8 cellular contexts compared by ENCODE assay signal in genomic region chrX:154019061-154019621, GRCh38. TPM values are rescaled to one million over a fixed set of nuclear protein-coding genes. Genes with fewer than 3 reads are reported as not detected.
DNase-seq lines count a peak whose midpoint lies in the region; ATAC-seq and TF ChIP-seq lines count a peak whose summit lies in the region.

No MANE protein-coding gene starts in this region.

- peaks cover 32% of the 10 kb centered on the region for H3K79me2 ChIP-seq in ACC112 (ENCODE audit: control insufficient read depth, insufficient read depth, low read length, unreplicated experiment)

- H3K27ac ChIP-seq in ACC112 (ENCODE audit: low read depth, low read length) = peak overlapping the region; percentile 80

- no peaks in the 10 kb centered on the region for H3K27me3 Mint-ChIP-seq in effector memory CD8-positive, alpha-beta T cell
- H3K27me3 Mint-ChIP-seq in neural crest cell (ENCODE audit: low read depth) = peaks cover 2% of the 10 kb centered on the region

- H3K9me3 Mint-ChIP-seq in effector memory CD8-positive, alpha-beta T cell = no peaks in the 10 kb centered on the region
- H3K9me3 Mint-ChIP-seq in neural crest cell = no peaks in the 10 kb centered on the region

- no peaks in the 10 kb centered on the region for H3K27me3 ChIP-seq in ACC112 (ENCODE audit: insufficient read depth, low read length)

- no peak overlapping the region for H2AFZ ChIP-seq in ACC112 (ENCODE audit: low read length, unreplicated experiment)

- peak overlapping the region; percentile 90 for H3K4me3 ChIP-seq in ACC112 (ENCODE audit: low read depth, low read length)

- H3K36me3 Mint-ChIP-seq in effector memory CD8-positive, alpha-beta T cell (ENCODE audit: insufficient read depth) = peaks cover 49% of the 10 kb centered on the region
- peaks cover 4% of the 10 kb centered on the region for H3K36me3 Mint-ChIP-seq in neural crest cell (ENCODE audit: low read depth)

- H3K27ac Mint-ChIP-seq in effector memory CD8-positive, alpha-beta T cell = peak overlapping the region; percentile 91 to 94
- H3K27ac Mint-ChIP-seq in neural crest cell (ENCODE audit: unreplicated experiment) = peak overlapping the region; percentile 92

- H3K4me3 Mint-ChIP-seq in effector memory CD8-positive, alpha-beta T cell = peak overlapping the region; percentile 89 to 94
- H3K4me3 Mint-ChIP-seq in neural crest cell = peak overlapping the region; percentile 81

- H3K4me1 ChIP-seq in ACC112 (ENCODE audit: control insufficient read depth, insufficient read depth, low read length, unreplicated experiment) = peaks cover 21% of the 10 kb centered on the region

- peak; percentile 17 for ATAC-seq in effector memory CD8-positive, alpha-beta T cell (replicated peaks)
- ATAC-seq in HG02970 (IDR thresholded peaks at IDR 0.05; ENCODE audit: low FRiP score, unreplicated experiment) (no peak), HG03097 (IDR thresholded peaks at IDR 0.05; ENCODE audit: low FRiP score, unreplicated experiment) (no peak)

- DNase-seq in GM20000 (ENCODE audit: low spot score) = peak; percentile 22
- peak; percentile 21 for DNase-seq in RPMI8226
- no peak for DNase-seq in effector memory CD8-positive, alpha-beta T cell
- DNase-seq in neural crest cell (ENCODE audit: low read depth, low spot score) = no peak
- DNase-seq in GM10266 (ENCODE audit: extremely low spot score) = no peak

- no peak for TF ChIP-seq CTCF in GM20000 (IDR thresholded peaks at IDR 0.05; ENCODE audit: extremely low read depth, missing control alignments)
- TF ChIP-seq CTCF in neural crest cell (conservative IDR thresholded peaks at IDR 0.05) = no peak
- TF ChIP-seq CTCF in GM10266 (IDR thresholded peaks at IDR 0.05; ENCODE audit: control insufficient read depth, insufficient read depth, low read depth, missing control alignments) = no peak

- peaks cover 23% of the 10 kb centered on the region in 2 donors for H3K4me1 Mint-ChIP-seq in effector memory CD8-positive, alpha-beta T cell (ENCODE audit: low read depth in 2 of 2)
- H3K4me1 Mint-ChIP-seq in neural crest cell = peaks cover 20% of the 10 kb centered on the region

- H3K36me3 ChIP-seq in ACC112 (ENCODE audit: insufficient read depth, low read length) = no peaks in the 10 kb centered on the region

RNA-seq across cellular contexts. Expression of gene IRAK1, which starts 0.6 kb away (rescaled TPM):
- total RNA-seq in neural crest cell = 119 and 127 TPM in 2 replicates

RNA-seq across cellular contexts. Expression of gene TMEM187, which starts 46.6 kb away (rescaled TPM):
- total RNA-seq in neural crest cell = 8.0 and 14.0 TPM in 2 replicates

RNA-seq across cellular contexts. Expression of gene HCFC1, which starts 47.5 kb away (rescaled TPM):
- total RNA-seq in neural crest cell = 168 and 173 TPM in 2 replicates

Comparison
In these comparisons a context has a peak if more than half of its experiments do, and no peak if none do; other contexts are left out.
1. DNase-seq: peak in GM20000 (single experiment) and RPMI8226 (single experiment); none in effector memory CD8-positive, alpha-beta T cell (0 of 3), neural crest cell (single experiment) and GM10266 (single experiment).